In genomic region chr1:20474333-20474975, GRCh38 we compare ENCODE assay signal across 26 cellular contexts. TPM values are rescaled to one million over a fixed set of nuclear protein-coding genes. Genes with fewer than 3 reads are reported as not detected.
DNase-seq lines count a peak whose midpoint lies in the region; ATAC-seq and TF ChIP-seq lines count a peak whose summit lies in the region.
"Had no signal": no experiment of that assay in that cellular context is flagged by ENCODE, and none has a peak within 500 bp of the region (broad histone marks: within the 10 kb centered on the region; RNA-seq: fewer than 3 reads in every experiment).

No MANE protein-coding gene starts in this region.

- H3K56ac ChIP-seq in IMR-90 (ENCODE audit: extremely low read depth, insufficient read depth, low read length) = no peak overlapping the region

- no peak overlapping the region for H4K91ac ChIP-seq in IMR-90 (ENCODE audit: insufficient read depth, low read depth, low read length)

- ATAC-seq in IMR-90 (ENCODE audit: low read depth) (peak; percentile 50), HG03378 (IDR thresholded peaks at IDR 0.05; ENCODE audit: unreplicated experiment) (no peak)
- ATAC-seq in activated CD4-positive, CD25-positive, alpha-beta regulatory T cell treated with anti-CD3 and anti-CD28 coated beads, Interleukin-2, amount 50 U/mL, for 24 hours = no peak
- ATAC-seq: activated CD8-positive, alpha-beta T cell treated with anti-CD3 and anti-CD28 coated beads, Interleukin-2, amount 10 ng/mL, durations not matched to agents 7 days and 5 days had no signal

- in situ Hi-C loops in IMR-90 (cut with MboI; ENCODE audit: low sequenced_read_pairs) = no loop called here

- no peaks in the 10 kb centered on the region for H3K9me3 ChIP-seq in IMR-90 (ENCODE audit: control insufficient read depth, insufficient read depth, low read length)
- no peaks in the 10 kb centered on the region for H3K9me3 ChIP-seq in mucosa of rectum (ENCODE audit: control insufficient read depth in 2 of 2, low read length in 2 of 2)
- H3K9me3 ChIP-seq: prostate gland had no signal

- peaks cover 3% of the 10 kb centered on the region; the same call in 1 of the 2 replicates for H4K20me1 ChIP-seq in IMR-90 (ENCODE audit: insufficient read depth, low read length)

- POLR2A ChIA-PET in IMR-90 (lab: Charles Lee; ENCODE audit: unreplicated experiment) = no interaction called here

- H2BK120ac ChIP-seq in IMR-90 (ENCODE audit: low read depth, low read length) = no peak overlapping the region

- no peak overlapping the region for H3K9ac ChIP-seq in IMR-90 (ENCODE audit: low read depth, low read length)
- H3K9ac ChIP-seq in mucosa of rectum (ENCODE audit: low read depth in 1 of 2, low read length in 2 of 2) = peak overlapping the region in 1 of 2 donors; percentile 50

- H3K9me1 ChIP-seq in IMR-90 (ENCODE audit: insufficient read depth, low read length) = peaks cover 21% of the 10 kb centered on the region

- H2BK5ac ChIP-seq in IMR-90 (ENCODE audit: low read depth, low read length, poor library complexity, severe bottlenecking) = no peak overlapping the region

- TF ChIP-seq POLR2A in IMR-90 (IDR thresholded peaks at IDR 0.05; ENCODE audit: low read depth, low read length) = no peak

- no peak overlapping the region; the same call in 1 of the 2 replicates for H3K4ac ChIP-seq in IMR-90 (ENCODE audit: low read depth, low read length)

- dilution Hi-C loops in IMR-90 (cut with HindIII; ENCODE audit: low sequenced_read_pairs, unreplicated experiment) = no loop called here

- TF ChIP-seq RAD21 in IMR-90 (IDR thresholded peaks at IDR 0.05; ENCODE audit: low read length) = no peak

- intact Hi-C loops in IMR-90 (cut with micrococcal nuclease) = no loop called here

- H3K79me1 ChIP-seq in IMR-90 (ENCODE audit: low read depth in 1 of 2, low read length in 2 of 2) = peaks cover 6 to 29% of the 10 kb centered on the region in 2 experiments; a peak in 3 of 4 replicates

- BruUV-seq in IMR-90 (replicated peaks; lab: Mats Ljungman, UMichigan) = no TSS peak

- H2AFZ ChIP-seq in IMR-90 (replicated peaks; ENCODE audit: low read length, poor library complexity) = no peak overlapping the region

- H2BK15ac ChIP-seq in IMR-90 (ENCODE audit: low read depth, low read length) = no peak overlapping the region

- no peaks in the 10 kb centered on the region for H3K27me3 ChIP-seq in IMR-90 (ENCODE audit: control insufficient read depth, insufficient read depth, low read length)
- peaks cover 2 to 6% of the 10 kb centered on the region in 2 donors for H3K27me3 ChIP-seq in mucosa of rectum (ENCODE audit: control insufficient read depth in 2 of 2, insufficient read depth in 2 of 2, low read length in 2 of 2)

- no peak overlapping the region for H4K8ac ChIP-seq in IMR-90 (ENCODE audit: low read depth in 2 of 2, low read length in 2 of 2)

- H3K4me3 ChIP-seq in IMR-90 (ENCODE audit: insufficient read depth, low read depth, low read length) (no peak overlapping the region), epithelial cell of esophagus (ENCODE audit: low read length) (no peak overlapping the region), mucosa of rectum (ENCODE audit: low read length in 2 of 2) (peak overlapping the region in 1 of 2 donors; percentile 1)
- H3K4me3 ChIP-seq: coronary artery, prostate gland had no signal

- H3K36me3 ChIP-seq in IMR-90 (ENCODE audit: control insufficient read depth, insufficient read depth, low read length) (no peaks in the 10 kb centered on the region), mucosa of rectum (ENCODE audit: control insufficient read depth in 2 of 2, insufficient read depth in 2 of 2, low read length in 2 of 2) (no peaks in the 10 kb centered on the region)
- H3K36me3 ChIP-seq: prostate gland had no signal

- no peak overlapping the region for H3K23ac ChIP-seq in IMR-90 (ENCODE audit: low read depth, low read length)

- H4K5ac ChIP-seq in IMR-90 (ENCODE audit: low read depth, low read length) = no peak overlapping the region

- H3K27ac ChIP-seq in IMR-90 (ENCODE audit: insufficient read depth, low read length) (no peak overlapping the region), mucosa of rectum (ENCODE audit: low read depth in 2 of 2, low read length in 2 of 2) (peak overlapping the region; percentile 92 to 94), substantia nigra (ENCODE audit: low read depth, low read length, poor library complexity, severe bottlenecking) (peak overlapping the region; percentile 63)
- H3K27ac ChIP-seq: coronary artery, prostate gland had no signal

- no peak overlapping the region for H3K4me2 ChIP-seq in IMR-90 (ENCODE audit: low read depth, low read length)

- H2AK9ac ChIP-seq in IMR-90 (replicated peaks; ENCODE audit: low read depth, low read length, poor library complexity) = no peak overlapping the region

- H3K4me1 ChIP-seq in IMR-90 (ENCODE audit: control insufficient read depth, insufficient read depth, low read length) (peaks cover 20% of the 10 kb centered on the region), mucosa of rectum (ENCODE audit: control insufficient read depth in 2 of 2, insufficient read depth in 2 of 2, low read length in 2 of 2) (peaks cover 54 to 59% of the 10 kb centered on the region in 2 donors)
- H3K4me1 ChIP-seq: prostate gland had no signal

- DNase-seq in IMR-90 = peak; percentile 30
- DNase-seq in epithelial cell of esophagus (ENCODE audit: low read depth) = peak; percentile 19
- no peak for DNase-seq in substantia nigra (lab: John Stamatoyannopoulos, UW)
- no peak for DNase-seq in NAMALWA (ENCODE audit: low spot score)
- no peak for DNase-seq in AG08395 (ENCODE audit: low spot score)
- DNase-seq: activated CD8-positive, alpha-beta T cell treated with anti-CD3 and anti-CD28 coated beads, Interleukin-2, amount 10 ng/mL, durations not matched to agents 7 days and 5 days; anterior cingulate cortex; C1 segment of cervical spinal cord; COR-L47; DMS53; effector memory CD4-positive, alpha-beta T cell; erythroblast; H7; Karpas-422; NCI-H1417; NCI-H2029; NCI-H524 treated with DMSO at 0.1 percent for 48 hours; OCI-M1; Right ventricle myocardium superior; stimulated activated CD4-positive, alpha-beta T cell treated with anti-CD3 and anti-CD28 coated beads, Interleukin-4, amount 100 ng/mL, for 4 hours; trophoblast cell had no signal

- H2BK20ac ChIP-seq in IMR-90 (ENCODE audit: low read depth, low read length) = no peak overlapping the region

- WGBS in IMR-90 (ENCODE audit: extremely low coverage in 2 of 2, insufficient read length in 1 of 2), 2 experiments = 80% methylated on average over 1 of the region's 2 CpGs; no CpG with 5 or more reads in 1 of the 2 experiments

- H3K14ac ChIP-seq in IMR-90 (replicated peaks; ENCODE audit: low read depth, low read length) = no peak overlapping the region

- TF ChIP-seq CTCF in IMR-90 (conservative IDR thresholded peaks at IDR 0.05; ENCODE audit: low read depth, low read length) (no peak), epithelial cell of esophagus (IDR thresholded peaks at IDR 0.05; ENCODE audit: insufficient read depth, low read depth, low read length, missing control alignments) (no peak)

- H3K18ac ChIP-seq in IMR-90 (ENCODE audit: low read depth, low read length) = no peak overlapping the region

- CTCF ChIA-PET in IMR-90 (lab: Yijun Ruan, JAX) = no interaction called here

- no peak overlapping the region; the same call in 1 of the 2 replicates for H2AK5ac ChIP-seq in IMR-90 (ENCODE audit: low read depth, low read length)

TF ChIP-seq in IMR-90, 13 proteins besides CTCF, POLR2A, EP300 and RAD21:
- TF ChIP-seq CHD1 (IDR thresholded peaks at IDR 0.05; ENCODE audit: low read depth, low read length) = no peak

RNA-seq across cellular contexts. Expression of gene CAMK2N1, which starts 11.6 kb away (rescaled TPM):
- 10.2 and 28.9 TPM in 2 replicates for total RNA-seq in IMR-90 (2012; rRNA removed)
- polyA plus RNA-seq in IMR-90 (2012; rRNA removed) = 44.4 and 46.8 TPM in 2 replicates
- 21.6 and 22.6 TPM in 2 replicates for polyA plus RNA-seq in IMR-90 (2012; cell fraction: cytosol; rRNA removed)
- polyA plus RNA-seq in IMR-90 (2012; cell fraction: nucleus; rRNA removed; ENCODE audit: low replicate concordance) = 5.2 and 13.1 TPM in 2 replicates

RNA-seq across cellular contexts. Expression of gene MUL1, which starts 33.5 kb away (rescaled TPM):
- total RNA-seq in IMR-90 (2012; rRNA removed) = 19.7 and 21.1 TPM in 2 replicates
- 20.6 and 20.7 TPM in 2 replicates for polyA plus RNA-seq in IMR-90 (2012; rRNA removed)
- polyA plus RNA-seq in IMR-90 (2012; cell fraction: cytosol; rRNA removed) = 18.3 and 21.6 TPM in 2 replicates
- 8.3 and 10.7 TPM in 2 replicates for polyA plus RNA-seq in IMR-90 (2012; cell fraction: nucleus; rRNA removed; ENCODE audit: low replicate concordance)

Comparison
In these comparisons a context has a peak if more than half of its experiments do, and no peak if none do; other contexts are left out.
1. DNase-seq: peak in IMR-90 (single experiment) and epithelial cell of esophagus (single experiment); none in substantia nigra (0 of 49), NAMALWA (single experiment) and AG08395 (single experiment).